ENCODE assay signal across 21 cellular contexts in genomic region chr10:118470470-118470869, GRCh38.
"Had no signal": no experiment of that assay in that cellular context is flagged by ENCODE, and none has a peak within 500 bp of the region (broad histone marks: within the 10 kb centered on the region; RNA-seq: fewer than 3 reads in every experiment).

No MANE protein-coding gene starts in this region.

- H3K9me3 Mint-ChIP-seq: dendritic cell treated with granulocyte-macrophage colony-stimulating factor and Interleukin-4, amounts not matched to agents 40 ng/mL and 50 ng/mL, for 4 days; memory B cell; natural killer cell; stimulated activated naive B cell treated with anti-CD40 and anti-IgM and Interleukin-4, amounts not matched to agents 10 μg/mL and 1 μg/mL and 100 μg/mL, for 72 hours; stimulated activated naive CD8-positive, alpha-beta T cell treated with anti-CD3 and anti-CD28 coated beads, Interleukin-15, Interleukin-2, amounts not matched to agents 100 ng/mL and 50 ng/mL, for 24 hours had no signal

- DNase-seq: colonic mucosa; effector CD8-positive, alpha-beta T cell; erythroblast; esophagus squamous epithelium; left colon; left ventricle myocardium superior; lower lobe of right lung; natural killer cell; right lobe of liver; small intestine; stimulated activated CD4-positive, alpha-beta T cell treated with anti-CD3 and anti-CD28 coated beads, Interleukin-15, amount 100 ng/mL, for 24 hours; stimulated activated CD4-positive, alpha-beta T cell treated with anti-CD3 and anti-CD28 coated beads, Interleukin-2, amount 100 ng/mL, for 48 hours; stimulated activated naive B cell treated with anti-CD40 and anti-IgM and Interleukin-4, amounts not matched to agents 10 μg/mL and 1 μg/mL and 100 μg/mL, for 72 hours; upper lobe of left lung had no signal

- H3K4me1 ChIP-seq: colonic mucosa, esophagus squamous epithelium, lower lobe of right lung, pancreas, right lobe of liver, tibial nerve, upper lobe of left lung had no signal

- H3K4me1 Mint-ChIP-seq: memory B cell; natural killer cell; stimulated activated naive B cell treated with anti-CD40 and anti-IgM and Interleukin-4, amounts not matched to agents 10 μg/mL and 1 μg/mL and 100 μg/mL, for 72 hours had no signal

- H3K36me3 ChIP-seq: colonic mucosa, esophagus squamous epithelium, lower lobe of right lung, neutrophil, pancreas, right lobe of liver, thoracic aorta, tibial nerve, upper lobe of left lung had no signal

- H3K27ac ChIP-seq: colonic mucosa, esophagus squamous epithelium, lower lobe of right lung, neutrophil, pancreas, right lobe of liver, thoracic aorta, tibial nerve, upper lobe of left lung had no signal

- H3K36me3 Mint-ChIP-seq: memory B cell; natural killer cell; stimulated activated naive B cell treated with anti-CD40 and anti-IgM and Interleukin-4, amounts not matched to agents 10 μg/mL and 1 μg/mL and 100 μg/mL, for 72 hours had no signal

- H3K27me3 ChIP-seq: colonic mucosa, right lobe of liver, upper lobe of left lung had no signal

- H3K27ac Mint-ChIP-seq: dendritic cell treated with granulocyte-macrophage colony-stimulating factor and Interleukin-4, amounts not matched to agents 40 ng/mL and 50 ng/mL, for 4 days; memory B cell; natural killer cell; stimulated activated naive B cell treated with anti-CD40 and anti-IgM and Interleukin-4, amounts not matched to agents 10 μg/mL and 1 μg/mL and 100 μg/mL, for 72 hours; stimulated activated naive CD8-positive, alpha-beta T cell treated with anti-CD3 and anti-CD28 coated beads, Interleukin-15, Interleukin-2, amounts not matched to agents 100 ng/mL and 50 ng/mL, for 24 hours had no signal

- ATAC-seq: left colon; left ventricle myocardium superior; lower lobe of right lung; natural killer cell; stimulated activated naive B cell treated with anti-CD40 and anti-IgM and Interleukin-4, amounts not matched to agents 10 μg/mL and 1 μg/mL and 100 μg/mL, for 72 hours had no signal

- H3K4me3 ChIP-seq: colonic mucosa, esophagus squamous epithelium, lower lobe of right lung, pancreas, right lobe of liver, thoracic aorta, tibial nerve, upper lobe of left lung had no signal

- H3K9me3 ChIP-seq: colonic mucosa, lower lobe of right lung, neutrophil, pancreas, right lobe of liver, thoracic aorta, upper lobe of left lung had no signal

- H3K4me3 Mint-ChIP-seq: dendritic cell treated with granulocyte-macrophage colony-stimulating factor and Interleukin-4, amounts not matched to agents 40 ng/mL and 50 ng/mL, for 4 days; memory B cell; natural killer cell; stimulated activated naive B cell treated with anti-CD40 and anti-IgM and Interleukin-4, amounts not matched to agents 10 μg/mL and 1 μg/mL and 100 μg/mL, for 72 hours; stimulated activated naive CD8-positive, alpha-beta T cell treated with anti-CD3 and anti-CD28 coated beads, Interleukin-15, Interleukin-2, amounts not matched to agents 100 ng/mL and 50 ng/mL, for 24 hours had no signal
